ENCODE assay signal across 14 cellular contexts in genomic region chr5:80230269-80230992, GRCh38. TPM values are rescaled to one million over a fixed set of nuclear protein-coding genes. Genes with fewer than 3 reads are reported as not detected.
DNase-seq lines count a peak whose midpoint lies in the region; ATAC-seq, FAIRE-seq and TF ChIP-seq lines count a peak whose summit lies in the region.
"Had no signal": no experiment of that assay in that cellular context is flagged by ENCODE, and none has a peak within 500 bp of the region (broad histone marks: within the 10 kb centered on the region; RNA-seq: fewer than 3 reads in every experiment).

No MANE protein-coding gene starts in this region.

- peaks cover 39% of the 10 kb centered on the region; the same call in 1 of the 2 replicates for H3F3A ChIP-seq in PC-9 (ENCODE audit: insufficient read depth, low read depth)

- peaks cover 38% of the 10 kb centered on the region for H3K4me1 ChIP-seq in PC-9 (replicated peaks; ENCODE audit: insufficient read depth)
- peaks cover 0 to 8% (median 3%) of the 10 kb centered on the region in 4 experiments; a peak in 5 of 7 replicates for H3K4me1 ChIP-seq in H1 (replicated peaks in 1 of 4; ENCODE audit: control insufficient read depth in 3 of 4, insufficient read depth in 4 of 4, low read length in 3 of 4)

- H2AK5ac ChIP-seq in H1 (ENCODE audit: low read depth, low read length), result no peak overlapping the region

- no peak overlapping the region for H4K5ac ChIP-seq in H1 (ENCODE audit: insufficient read length, low read depth, low read length)

- no peak overlapping the region for H2BK12ac ChIP-seq in H1 (ENCODE audit: low read depth, low read length)

- no TSS peak for BruUV-seq in PC-9 (replicated peaks; lab: Mats Ljungman, UMichigan)

- no peaks in the 10 kb centered on the region for H3K9me2 ChIP-seq in PC-9 (ENCODE audit: insufficient read depth)
- H3K9me2 ChIP-seq: SK-N-SH had no signal

- DNase-seq in activated naive CD4-positive, alpha-beta T cell treated with anti-CD3 and anti-CD28 coated beads for 36 hours, result no peak
- DNase-seq in activated naive CD4-positive, alpha-beta T cell treated with Interleukin-2 at 50 U/mL for 16 hours, result no peak
- DNase-seq in PC-9, result no peak
- DNase-seq in H1 (ENCODE audit: low read depth in 1 of 2, low spot score in 2 of 2), result no peak
- DNase-seq in sciatic nerve (ENCODE audit: low spot score), result no peak
- DNase-seq in UCSD-AML1 (lab: John Stamatoyannopoulos, UW; ENCODE audit: unreplicated experiment), result no peak
- DNase-seq: activated B cell treated with CpG ODN at 0.5 μM for 24 hours, activated T-cell treated with anti-CD3 and anti-CD28 coated beads for 4 hours, NCI-H2107, ovary, SK-N-SH had no signal

- H3K79me2 ChIP-seq in PC-9 (ENCODE audit: low read depth), result peaks cover 98% of the 10 kb centered on the region
- H3K79me2 ChIP-seq in H1 (ENCODE audit: control insufficient read depth in 1 of 2, insufficient read depth in 2 of 2, low read length in 2 of 2), result peaks cover 0 to 94% of the 10 kb centered on the region in 2 experiments; a peak in 3 of 4 replicates

- no peak overlapping the region for H3K9ac ChIP-seq in H1 (replicated peaks in 1 of 4; ENCODE audit: extremely low read depth in 1 of 4, low read depth in 3 of 4, low read length in 3 of 4)
- H3K9ac ChIP-seq: SK-N-SH had no signal

- TF ChIP-seq CTCF in PC-9 (conservative IDR thresholded peaks at IDR 0.05) (no peak), H1 (IDR thresholded peaks at IDR 0.05; ENCODE audit: control extremely low read depth in 1 of 3, insufficient read depth in 1 of 3, low read depth in 1 of 3, low read length in 3 of 3) (no peak)

- peak overlapping the region; percentile 23; the same call in 1 of the 2 replicates for H4K8ac ChIP-seq in H1 (ENCODE audit: extremely low read depth, insufficient read depth, low read length)

- no peak overlapping the region for H2BK5ac ChIP-seq in H1 (ENCODE audit: low read depth, low read length)

- H3K4me2 ChIP-seq in PC-9 (peak overlapping the region; percentile 33; the same call in 1 of the 2 replicates), H1 (ENCODE audit: insufficient read depth in 1 of 2, low read depth in 2 of 2, low read length in 2 of 2) (no peak overlapping the region; a peak in 1 of 4 replicates)
- H3K4me2 ChIP-seq: SK-N-SH had no signal

- no peak overlapping the region for H2BK15ac ChIP-seq in H1 (ENCODE audit: low read length)

- no peak for TF ChIP-seq EP300 in H1 (IDR thresholded peaks at IDR 0.05; ENCODE audit: borderline replicate concordance in 1 of 2, low read depth in 2 of 2, low read length in 2 of 2)

- TF ChIP-seq RAD21 in H1 (IDR thresholded peaks at IDR 0.05 in 1 of 2, conservative IDR thresholded peaks at IDR 0.05 in 1 of 2; ENCODE audit: low read depth in 2 of 2, low read length in 2 of 2), result no peak

- H2BK120ac ChIP-seq in H1 (replicated peaks; ENCODE audit: low read depth, low read length), result no peak overlapping the region

- H3K36me3 Mint-ChIP-seq in activated naive CD4-positive, alpha-beta T cell treated with anti-CD3 and anti-CD28 coated beads for 36 hours (ENCODE audit: low read depth), result peaks cover 3% of the 10 kb centered on the region

- no peak overlapping the region for H2BK20ac ChIP-seq in H1 (ENCODE audit: low read length)

- ATAC-seq in sciatic nerve (peak; percentile 59), GM18870 (IDR thresholded peaks at IDR 0.05; ENCODE audit: unreplicated experiment) (no peak), GM19455 (IDR thresholded peaks at IDR 0.05; ENCODE audit: unreplicated experiment) (no peak)
- ATAC-seq: HCT116 had no signal

- WGBS in H1 (ENCODE audit: extremely low coverage in 1 of 2, insufficient coverage in 1 of 2, insufficient read length in 1 of 2, insufficient replicate concordance in 2 of 2, low coverage in 1 of 2, low lambda C conversion rate in 2 of 2, missing lambda C conversion rate in 1 of 2), 2 experiments, result 78% methylated on average over 7 of the region's 7 CpGs; no CpG with 5 or more reads in 1 of the 2 experiments

- peak overlapping the region; percentile 71 for H3K27ac ChIP-seq in PC-9
- H3K27ac ChIP-seq in H1 (ENCODE audit: low read depth, low read length), result no peak overlapping the region
- H3K27ac ChIP-seq: ovary had no signal

- H3K27me3 ChIP-seq in PC-9 (ENCODE audit: insufficient read depth, low read depth) (no peaks in the 10 kb centered on the region), H1 (replicated peaks in 1 of 4; ENCODE audit: control insufficient read depth in 3 of 4, extremely low read depth in 1 of 4, insufficient read depth in 3 of 4, low read length in 3 of 4) (no peaks in the 10 kb centered on the region)
- H3K27me3 ChIP-seq: ovary had no signal

- no peak overlapping the region for H2AFZ ChIP-seq in PC-9
- H2AFZ ChIP-seq in H1 (ENCODE audit: low read length), result no peak overlapping the region

- no peak overlapping the region for H3K4ac ChIP-seq in H1 (replicated peaks; ENCODE audit: insufficient read length, low read depth, low read length)

- POLR2A ChIA-PET in PC-9 (lab: Charles Lee; ENCODE audit: unreplicated experiment) (no interaction called here), H1 (lab: Charles Lee; ENCODE audit: partially characterized antibody) (interaction anchor here (0.6 to 3.1 kb wide), 5 partner anchors 13 to 27 kb away, joined by 3 to 11 read pairs (median 3); partner anchors contain the start of gene SERINC5)

- no peak for FAIRE-seq in H1 (lab: Jason Lieb, UNC)

- H3K9me3 Mint-ChIP-seq in activated naive CD4-positive, alpha-beta T cell treated with anti-CD3 and anti-CD28 coated beads for 36 hours, result no peaks in the 10 kb centered on the region
- H3K9me3 Mint-ChIP-seq: activated B cell treated with CpG ODN at 0.5 μM for 24 hours had no signal

- H3K4me1 Mint-ChIP-seq in activated naive CD4-positive, alpha-beta T cell treated with anti-CD3 and anti-CD28 coated beads for 36 hours (ENCODE audit: low read depth), result peaks cover 79% of the 10 kb centered on the region

- no peak overlapping the region for H3K18ac ChIP-seq in H1 (ENCODE audit: extremely low read depth, low read length)

- intact Hi-C loops in activated naive CD4-positive, alpha-beta T cell treated with anti-CD3 and anti-CD28 coated beads for 36 hours (cut with micrococcal nuclease), result no loop called here
- intact Hi-C loops in PC-9 (cut with micrococcal nuclease; ENCODE audit: unreplicated experiment), result no loop called here
- intact Hi-C loops in sciatic nerve (cut with DNase I), result no loop called here

- H4K91ac ChIP-seq in H1 (replicated peaks; ENCODE audit: insufficient read length, low read length), result no peak overlapping the region

- no peak overlapping the region for H3K56ac ChIP-seq in H1 (replicated peaks; ENCODE audit: insufficient read length, low read depth, low read length)

- no peaks in the 10 kb centered on the region for H3K9me3 ChIP-seq in PC-9 (ENCODE audit: insufficient read depth, low read depth)
- no peaks in the 10 kb centered on the region for H3K9me3 ChIP-seq in H1 (ENCODE audit: insufficient read depth in 2 of 2, low read depth in 1 of 2, low read length in 1 of 2)
- H3K9me3 ChIP-seq: ovary, SK-N-SH had no signal

- no peak overlapping the region for H3K14ac ChIP-seq in H1 (ENCODE audit: insufficient read length)

- no peak overlapping the region for H3K4me3 Mint-ChIP-seq in activated naive CD4-positive, alpha-beta T cell treated with anti-CD3 and anti-CD28 coated beads for 36 hours
- H3K4me3 Mint-ChIP-seq: activated B cell treated with CpG ODN at 0.5 μM for 24 hours had no signal

- H3K27ac Mint-ChIP-seq in activated naive CD4-positive, alpha-beta T cell treated with anti-CD3 and anti-CD28 coated beads for 36 hours, result peak overlapping the region; percentile 28
- H3K27ac Mint-ChIP-seq: activated B cell treated with CpG ODN at 0.5 μM for 24 hours had no signal

- peaks cover 21% of the 10 kb centered on the region for H4K20me1 ChIP-seq in PC-9 (ENCODE audit: insufficient read depth)
- H4K20me1 ChIP-seq in H1 (replicated peaks in 1 of 2; ENCODE audit: control insufficient read depth in 1 of 2, insufficient read depth in 2 of 2, low read length in 2 of 2), result peaks cover 0 to 7% of the 10 kb centered on the region in 2 experiments

- no peak overlapping the region for H3K23ac ChIP-seq in H1 (ENCODE audit: insufficient read length)

- no peaks in the 10 kb centered on the region for H3K27me3 Mint-ChIP-seq in activated naive CD4-positive, alpha-beta T cell treated with anti-CD3 and anti-CD28 coated beads for 36 hours (ENCODE audit: low read depth)
- H3K27me3 Mint-ChIP-seq: activated B cell treated with CpG ODN at 0.5 μM for 24 hours had no signal

- CTCF ChIA-PET in activated naive CD4-positive, alpha-beta T cell treated with anti-CD3 and anti-CD28 coated beads for 36 hours (lab: Charles Lee), result interaction anchor here (1.1 kb wide), 1 partner anchor 39 kb away, joined by 3 read pairs; no protein-coding TSS in a partner anchor
- CTCF ChIA-PET in PC-9 (lab: Charles Lee) (no interaction called here), H1 (lab: Charles Lee; ENCODE audit: partially characterized antibody) (interaction anchor here (0.8 to 0.9 kb wide), 2 partner anchors 10 to 78 kb away, joined by 3 to 4 read pairs; no protein-coding TSS in a partner anchor)

- H3K79me1 ChIP-seq in H1 (ENCODE audit: low read depth, low read length), result peaks cover 3% of the 10 kb centered on the region; the same call in 1 of the 2 replicates

- no peak overlapping the region for H3K4me3 ChIP-seq in PC-9
- H3K4me3 ChIP-seq in H1 (ENCODE audit: extremely low read depth in 1 of 4, insufficient read depth in 2 of 4, low read depth in 3 of 4, low read length in 4 of 4), result no peak overlapping the region
- H3K4me3 ChIP-seq: ovary had no signal

- no peaks in the 10 kb centered on the region for H3K23me2 ChIP-seq in H1 (ENCODE audit: low read depth, low read length)

- no peak for TF ChIP-seq POLR2A in H1 (IDR thresholded peaks at IDR 0.05; ENCODE audit: control extremely low read depth in 1 of 2, low read depth in 2 of 2, low read length in 2 of 2)

- H3K36me3 ChIP-seq in PC-9 (ENCODE audit: low read depth) (no peaks in the 10 kb centered on the region), H1 (ENCODE audit: control insufficient read depth in 2 of 4, insufficient read depth in 4 of 4, low read length in 3 of 4) (no peaks in the 10 kb centered on the region)
- H3K36me3 ChIP-seq: ovary had no signal

TF ChIP-seq in H1, 55 proteins besides CTCF, POLR2A, EP300 and RAD21 (continues in another document):
- no peak for TF ChIP-seq CBX5 (IDR thresholded peaks at IDR 0.05; ENCODE audit: low read depth, low read length)

RNA-seq across cellular contexts. Expression of gene SERINC5, which starts 25.4 kb away (rescaled TPM):
- 10 to 100 TPM; 34.8 to 36.4 TPM for total RNA-seq in activated naive CD4-positive, alpha-beta T cell treated with anti-CD3 and anti-CD28 coated beads for 36 hours
- total RNA-seq in PC-9 (2021) (68.8 and 77.7 TPM in 2 replicates), sciatic nerve (70.2 TPM)
- total RNA-seq in H1 (2021; fragmentation: NEBNext Ultra II Directional; extraction: Animal tissue kit (Norgen Biotek cat#: 25700)), result 144 and 149 TPM in 2 replicates
- 27.2 and 32.2 TPM in 2 replicates for polyA plus RNA-seq in H1 (2011; rRNA removed)
- 34.6 TPM for polyA plus RNA-seq in H1 (2011; cell fraction: cytosol; rRNA removed)
- polyA plus RNA-seq in H1 (2011; cell fraction: nucleus; rRNA removed), result 31.3 TPM
- polyA plus RNA-seq in H1 (2012, experiment 1 of 2), result 36.8 to 55.0 TPM (median 47.7 TPM) in 4 replicates
- polyA plus RNA-seq in H1 (2012, experiment 2 of 2), result 5.6 TPM
- polyA plus RNA-seq in H1 (2013, experiment 1 of 2), result 97.2 TPM
- polyA plus RNA-seq in H1 (2013, experiment 2 of 2), result 109 TPM
- 121 and 134 TPM in 2 replicates for polyA minus RNA-seq in H1 (2011; rRNA and poly(A)+ RNA removed)
- polyA minus RNA-seq in H1 (2011; cell fraction: cytosol; rRNA and poly(A)+ RNA removed), result 58.9 TPM
- 62.1 TPM for polyA minus RNA-seq in H1 (2011; cell fraction: nucleus; rRNA and poly(A)+ RNA removed)
